16 cellular contexts compared by ENCODE assay signal in the genomic region with DNA sequence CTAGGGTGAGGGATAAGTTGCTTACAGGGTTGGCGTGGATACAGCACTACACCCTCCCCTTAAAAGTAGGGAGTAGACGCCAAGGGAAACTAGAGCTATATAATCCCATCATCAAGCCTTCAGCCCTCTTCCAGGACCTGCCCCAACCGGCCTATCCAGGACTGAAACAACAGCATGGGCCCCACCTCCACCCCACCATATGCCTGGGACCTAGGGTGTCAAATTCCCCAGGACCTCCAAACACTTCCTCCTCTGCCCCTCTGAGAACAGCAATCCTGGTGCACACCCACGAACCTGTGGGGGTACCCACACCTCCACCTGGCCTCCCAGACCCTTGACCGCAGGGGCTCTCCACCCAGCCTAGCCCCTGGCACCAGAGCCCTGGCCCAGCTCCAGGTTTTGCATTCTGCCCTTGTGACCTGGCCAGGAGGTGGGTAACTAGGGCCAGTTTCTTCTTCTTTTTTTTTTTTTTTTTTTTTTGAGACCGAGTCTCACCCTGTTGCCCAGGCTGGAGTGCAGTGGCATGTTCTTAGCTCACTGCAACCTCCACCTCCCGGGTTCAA. TPM values are rescaled to one million over a fixed set of nuclear protein-coding genes. Genes with fewer than 3 reads are reported as not detected.
A peak's percentile ranks its signal among the peaks of the same experiment; 100 is the strongest.
DNase-seq lines count a peak whose midpoint lies in the region; ATAC-seq and TF ChIP-seq lines count a peak whose summit lies in the region.
"Had no signal": no experiment of that assay in that cellular context is flagged by ENCODE, and none has a peak within 500 bp of the region (broad histone marks: within the 10 kb centered on the region; RNA-seq: fewer than 3 reads in every experiment).

No MANE protein-coding gene starts in this region.

- H3K36me3 Mint-ChIP-seq in CD4-positive, alpha-beta T cell (ENCODE audit: low read depth), result no peaks in the 10 kb centered on the region

- H3K9me3 Mint-ChIP-seq in CD4-positive, alpha-beta T cell, result no peaks in the 10 kb centered on the region

- ATAC-seq in CD4-positive, alpha-beta T cell (ENCODE audit: poor library complexity), result no peak

- no peak overlapping the region for H3K27ac ChIP-seq in coronary artery
- no peak overlapping the region for H3K27ac ChIP-seq in CD4-positive, alpha-beta T cell (ENCODE audit: low read depth, low read length)
- H3K27ac ChIP-seq: BLaER1, GM23248 had no signal

- DNase-seq in activated effector memory CD4-positive, alpha-beta T cell treated with anti-CD3 and anti-CD28 coated beads, Interleukin-2, amount 50 U/mL, for 16 hours, result peak; percentile 37
- DNase-seq in activated effector memory CD4-positive, alpha-beta T cell treated with Interleukin-2 at 50 U/mL for 16 hours, result no peak
- DNase-seq in coronary artery (ENCODE audit: low spot score) (peak; percentile 35), islet precursor cell (peak; percentile 34), NK-92 (lab: John Stamatoyannopoulos, UW; ENCODE audit: unreplicated experiment) (no peak), HPDE6-E6E7 (ENCODE audit: extremely low spot score) (no peak)
- DNase-seq in CD4-positive, alpha-beta T cell, result no peak
- DNase-seq: 8988T; CD8-positive, alpha-beta memory T cell; COR-L47; GM23248 had no signal

- CTCF ChIA-PET in CD4-positive, alpha-beta T cell (lab: Charles Lee), result no interaction called here

- POLR2A ChIA-PET in CD4-positive, alpha-beta T cell (lab: Charles Lee), result no interaction called here

- no peak overlapping the region for H3K27ac Mint-ChIP-seq in CD4-positive, alpha-beta T cell

- no peak overlapping the region for H3K4me3 Mint-ChIP-seq in CD4-positive, alpha-beta T cell
- H3K4me3 Mint-ChIP-seq: CD8-positive, alpha-beta memory T cell had no signal

- no peak for TF ChIP-seq CTCF in coronary artery (IDR thresholded peaks at IDR 0.05)
- TF ChIP-seq CTCF in CD4-positive, alpha-beta T cell (IDR thresholded peaks at IDR 0.05), result no peak

- no peaks in the 10 kb centered on the region for H3K4me1 Mint-ChIP-seq in CD4-positive, alpha-beta T cell (ENCODE audit: low read depth)

- H3K9me3 ChIP-seq in CD4-positive, alpha-beta T cell (ENCODE audit: control insufficient read depth, low read length), result no peaks in the 10 kb centered on the region
- H3K9me3 ChIP-seq: BLaER1, HAP-1 had no signal

- intact Hi-C loops in CD4-positive, alpha-beta T cell (cut with DNase I, micrococcal nuclease), result no loop called here

- H3K4me3 ChIP-seq in coronary artery, result no peak overlapping the region
- H3K4me3 ChIP-seq: BLaER1, GM23248, HAP-1 had no signal

- H3K27me3 Mint-ChIP-seq in CD4-positive, alpha-beta T cell, result peaks cover 4% of the 10 kb centered on the region

- H3K27me3 ChIP-seq in CD4-positive, alpha-beta T cell (ENCODE audit: control insufficient read depth, insufficient read depth, low read length), result no peaks in the 10 kb centered on the region
- H3K27me3 ChIP-seq: BLaER1 had no signal

RNA-seq across cellular contexts. Expression of gene CYP2F1, which starts 1.4 kb away (rescaled TPM):
- under 1 TPM; 0.47 to 0.96 TPM for total RNA-seq in CD4-positive, alpha-beta T cell
- total RNA-seq: A673; CD8-positive, alpha-beta memory T cell; GM23248; H4; HT-29 had no signal

RNA-seq across cellular contexts. Expression of gene CYP2A13, which starts 24.6 kb away (rescaled TPM):
- total RNA-seq in CD4-positive, alpha-beta T cell, result not detected
- total RNA-seq: A673; CD8-positive, alpha-beta memory T cell; GM23248; H4; HT-29 had no signal

Comparison
In these comparisons a context has a peak if more than half of its experiments do, and no peak if none do; other contexts are left out.
1. DNase-seq: peak in activated effector memory CD4-positive, alpha-beta T cell treated with anti-CD3 and anti-CD28 coated beads, Interleukin-2, amount 50 U/mL, for 16 hours (single experiment), coronary artery (single experiment) and islet precursor cell (single experiment); none in activated effector memory CD4-positive, alpha-beta T cell treated with Interleukin-2 at 50 U/mL for 16 hours (single experiment), CD4-positive, alpha-beta T cell (0 of 10), NK-92 (single experiment) and HPDE6-E6E7 (single experiment).